Comparison of ENCODE assay signal across 1 cellular context in the genomic region with DNA sequence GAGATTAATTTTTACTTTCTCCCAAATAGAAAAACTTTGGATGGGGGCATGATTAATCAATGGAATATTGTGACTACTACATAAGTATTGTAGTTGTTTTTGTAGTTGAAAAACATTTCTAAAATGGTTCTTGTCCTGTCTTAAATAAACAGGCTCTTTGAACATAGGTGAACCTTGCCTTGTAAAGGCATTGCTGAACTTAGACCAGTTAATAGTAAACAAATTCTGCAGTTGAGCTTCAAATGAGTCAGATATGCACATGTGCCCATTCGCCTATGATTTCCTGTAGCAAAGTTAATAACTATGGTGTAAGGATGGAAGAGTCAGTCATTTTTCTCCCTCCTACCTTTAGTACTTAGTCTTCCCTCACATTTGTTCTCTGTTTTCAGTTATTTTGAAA.
TF ChIP-seq lines count a peak whose summit lies in the region.

No MANE protein-coding gene starts in this region.

TF ChIP-seq in HepG2, 621 proteins besides CTCF, POLR2A, EP300 and RAD21 (continued from another document and continues in another):
- TF ChIP-seq, protein P1, sequence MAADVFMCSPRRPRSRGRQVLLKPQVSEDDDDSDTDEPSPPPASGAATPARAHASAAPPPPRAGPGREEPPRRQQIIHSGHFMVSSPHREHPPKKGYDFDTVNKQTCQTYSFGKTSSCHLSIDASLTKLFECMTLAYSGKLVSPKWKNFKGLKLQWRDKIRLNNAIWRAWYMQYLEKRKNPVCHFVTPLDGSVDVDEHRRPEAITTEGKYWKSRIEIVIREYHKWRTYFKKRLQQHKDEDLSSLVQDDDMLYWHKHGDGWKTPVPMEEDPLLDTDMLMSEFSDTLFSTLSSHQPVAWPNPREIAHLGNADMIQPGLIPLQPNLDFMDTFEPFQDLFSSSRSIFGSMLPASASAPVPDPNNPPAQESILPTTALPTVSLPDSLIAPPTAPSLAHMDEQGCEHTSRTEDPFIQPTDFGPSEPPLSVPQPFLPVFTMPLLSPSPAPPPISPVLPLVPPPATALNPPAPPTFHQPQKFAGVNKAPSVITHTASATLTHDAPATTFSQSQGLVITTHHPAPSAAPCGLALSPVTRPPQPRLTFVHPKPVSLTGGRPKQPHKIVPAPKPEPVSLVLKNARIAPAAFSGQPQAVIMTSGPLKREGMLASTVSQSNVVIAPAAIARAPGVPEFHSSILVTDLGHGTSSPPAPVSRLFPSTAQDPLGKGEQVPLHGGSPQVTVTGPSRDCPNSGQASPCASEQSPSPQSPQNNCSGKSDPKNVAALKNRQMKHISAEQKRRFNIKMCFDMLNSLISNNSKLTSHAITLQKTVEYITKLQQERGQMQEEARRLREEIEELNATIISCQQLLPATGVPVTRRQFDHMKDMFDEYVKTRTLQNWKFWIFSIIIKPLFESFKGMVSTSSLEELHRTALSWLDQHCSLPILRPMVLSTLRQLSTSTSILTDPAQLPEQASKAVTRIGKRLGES (CRISPR knock-in tag; IDR thresholded peaks at IDR 0.05; ENCODE audit: borderline replicate concordance) = no peak
- TF ChIP-seq ZNF20 (CRISPR knock-in tag; IDR thresholded peaks at IDR 0.05) (no peak), CENPX (CRISPR knock-in tag; IDR thresholded peaks at IDR 0.05) (no peak), ZNF543 (CRISPR knock-in tag; IDR thresholded peaks at IDR 0.05) (0 out of 2 replicates have a peak, but pooled peaks have one; percentile 39), HDAC1 (CRISPR knock-in tag; IDR thresholded peaks at IDR 0.05) (no peak), ZNF589 (CRISPR knock-in tag; conservative IDR thresholded peaks at IDR 0.05) (no peak), ZFP36L1 (CRISPR knock-in tag; IDR thresholded peaks at IDR 0.05) (0 out of 2 replicates have a peak, but pooled peaks have one; percentile 71), RFXANK (CRISPR knock-in tag; IDR thresholded peaks at IDR 0.05) (no peak), ZFP41 (CRISPR knock-in tag; IDR thresholded peaks at IDR 0.05; ENCODE audit: borderline replicate concordance) (no peak), REXO4 (CRISPR knock-in tag; IDR thresholded peaks at IDR 0.05; ENCODE audit: borderline replicate concordance) (no peak), MED13 (CRISPR knock-in tag; IDR thresholded peaks at IDR 0.05) (no peak), ZNF333 (CRISPR knock-in tag; IDR thresholded peaks at IDR 0.05; ENCODE audit: borderline replicate concordance) (no peak), ZNF577 (CRISPR knock-in tag; IDR thresholded peaks at IDR 0.05; ENCODE audit: borderline replicate concordance, low read depth) (no peak), PHF8 (CRISPR knock-in tag; IDR thresholded peaks at IDR 0.05) (no peak), ZNF850 (CRISPR knock-in tag; conservative IDR thresholded peaks at IDR 0.05) (no peak), TBX2 (CRISPR knock-in tag; IDR thresholded peaks at IDR 0.05; ENCODE audit: borderline replicate concordance) (no peak; the same call in 1 of the 2 replicates), ZFAT (CRISPR knock-in tag; conservative IDR thresholded peaks at IDR 0.05) (no peak), SP5 (CRISPR knock-in tag; IDR thresholded peaks at IDR 0.05; ENCODE audit: borderline replicate concordance, low read depth) (no peak), ZNF563 (CRISPR knock-in tag; IDR thresholded peaks at IDR 0.05) (no peak), JUN (CRISPR knock-in tag; IDR thresholded peaks at IDR 0.05) (peak; percentile 62; the same call in 1 of the 2 replicates), ZNF737 (CRISPR knock-in tag; IDR thresholded peaks at IDR 0.05; ENCODE audit: borderline replicate concordance) (no peak), ONECUT2 (CRISPR knock-in tag; IDR thresholded peaks at IDR 0.05) (no peak), EEA1 (CRISPR knock-in tag; IDR thresholded peaks at IDR 0.05; ENCODE audit: borderline replicate concordance) (no peak), TBL1XR1 (IDR thresholded peaks at IDR 0.05; ENCODE audit: borderline replicate concordance, low read length, partially characterized antibody) (no peak), PHF21A (CRISPR knock-in tag; IDR thresholded peaks at IDR 0.05) (no peak), RFXAP (CRISPR knock-in tag; IDR thresholded peaks at IDR 0.05; ENCODE audit: borderline replicate concordance) (no peak), HHEX (CRISPR knock-in tag; IDR thresholded peaks at IDR 0.05) (no peak), TP53 (CRISPR knock-in tag; conservative IDR thresholded peaks at IDR 0.05) (no peak), ZNF33A (CRISPR knock-in tag; IDR thresholded peaks at IDR 0.05; ENCODE audit: borderline replicate concordance) (no peak), YEATS4 (CRISPR knock-in tag; IDR thresholded peaks at IDR 0.05; ENCODE audit: borderline replicate concordance) (peak; percentile 68), KDM3A (CRISPR knock-in tag; IDR thresholded peaks at IDR 0.05; ENCODE audit: low read depth) (no peak), ARNT2 (CRISPR knock-in tag; IDR thresholded peaks at IDR 0.05; ENCODE audit: low read depth) (0 out of 2 replicates have a peak, but pooled peaks have one; percentile 20), GATAD2A (CRISPR knock-in tag; IDR thresholded peaks at IDR 0.05) (peak; percentile 94), ATF7-NPFF (CRISPR knock-in tag; IDR thresholded peaks at IDR 0.05; ENCODE audit: low read depth) (no peak), NFYB (CRISPR knock-in tag; IDR thresholded peaks at IDR 0.05) (no peak), TSC22D2 (CRISPR knock-in tag; IDR thresholded peaks at IDR 0.05; ENCODE audit: borderline replicate concordance) (no peak), ZNF629 (CRISPR knock-in tag; conservative IDR thresholded peaks at IDR 0.05) (peak; percentile 94), IRX3 (CRISPR knock-in tag; IDR thresholded peaks at IDR 0.05; ENCODE audit: borderline replicate concordance, low read depth) (no peak), ZNF816 (CRISPR knock-in tag; IDR thresholded peaks at IDR 0.05; ENCODE audit: borderline replicate concordance) (no peak), ASH2L (IDR thresholded peaks at IDR 0.05; ENCODE audit: insufficient read length, low read depth, low read length) (peak; percentile 65), ZNF326 (CRISPR knock-in tag; IDR thresholded peaks at IDR 0.05; ENCODE audit: borderline replicate concordance) (no peak), ZNF180 (CRISPR knock-in tag; IDR thresholded peaks at IDR 0.05; ENCODE audit: borderline replicate concordance, low read depth) (no peak), ZNF761 (CRISPR knock-in tag; conservative IDR thresholded peaks at IDR 0.05) (no peak), HMG20A (CRISPR knock-in tag; IDR thresholded peaks at IDR 0.05; ENCODE audit: borderline replicate concordance) (peak; percentile 60; the same call in 1 of the 2 replicates), ELF1 (CRISPR knock-in tag; IDR thresholded peaks at IDR 0.05) (no peak), PHF20 (CRISPR knock-in tag; IDR thresholded peaks at IDR 0.05) (no peak), KLF9 (CRISPR knock-in tag; IDR thresholded peaks at IDR 0.05; ENCODE audit: low read depth) (no peak), SUZ12 (IDR thresholded peaks at IDR 0.05; ENCODE audit: low read depth, low read length) (no peak), ZNF501 (CRISPR knock-in tag; IDR thresholded peaks at IDR 0.05) (no peak)
- TF ChIP-seq, protein P2, sequence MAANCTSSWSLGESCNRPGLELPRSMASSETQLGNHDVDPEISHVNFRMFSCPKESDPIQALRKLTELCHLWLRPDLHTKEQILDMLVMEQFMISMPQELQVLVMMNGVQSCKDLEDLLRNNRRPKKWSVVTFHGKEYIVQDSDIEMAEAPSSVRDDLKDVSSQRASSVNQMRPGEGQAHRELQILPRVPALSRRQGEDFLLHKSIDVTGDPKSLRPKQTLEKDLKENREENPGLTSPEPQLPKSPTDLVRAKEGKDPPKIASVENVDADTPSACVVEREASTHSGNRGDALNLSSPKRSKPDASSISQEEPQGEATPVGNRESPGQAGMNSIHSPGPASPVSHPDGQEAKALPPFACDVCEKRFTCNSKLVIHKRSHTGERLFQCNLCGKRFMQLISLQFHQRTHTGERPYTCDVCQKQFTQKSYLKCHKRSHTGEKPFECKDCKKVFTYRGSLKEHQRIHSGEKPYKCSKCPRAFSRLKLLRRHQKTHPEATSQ (CRISPR knock-in tag; IDR thresholded peaks at IDR 0.05; ENCODE audit: borderline replicate concordance) = no peak
- TF ChIP-seq, protein P3, sequence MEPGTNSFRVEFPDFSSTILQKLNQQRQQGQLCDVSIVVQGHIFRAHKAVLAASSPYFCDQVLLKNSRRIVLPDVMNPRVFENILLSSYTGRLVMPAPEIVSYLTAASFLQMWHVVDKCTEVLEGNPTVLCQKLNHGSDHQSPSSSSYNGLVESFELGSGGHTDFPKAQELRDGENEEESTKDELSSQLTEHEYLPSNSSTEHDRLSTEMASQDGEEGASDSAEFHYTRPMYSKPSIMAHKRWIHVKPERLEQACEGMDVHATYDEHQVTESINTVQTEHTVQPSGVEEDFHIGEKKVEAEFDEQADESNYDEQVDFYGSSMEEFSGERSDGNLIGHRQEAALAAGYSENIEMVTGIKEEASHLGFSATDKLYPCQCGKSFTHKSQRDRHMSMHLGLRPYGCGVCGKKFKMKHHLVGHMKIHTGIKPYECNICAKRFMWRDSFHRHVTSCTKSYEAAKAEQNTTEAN (CRISPR knock-in tag; conservative IDR thresholded peaks at IDR 0.05) = peak; percentile 64; the same call in 1 of the 2 replicates
- TF ChIP-seq, protein P4, sequence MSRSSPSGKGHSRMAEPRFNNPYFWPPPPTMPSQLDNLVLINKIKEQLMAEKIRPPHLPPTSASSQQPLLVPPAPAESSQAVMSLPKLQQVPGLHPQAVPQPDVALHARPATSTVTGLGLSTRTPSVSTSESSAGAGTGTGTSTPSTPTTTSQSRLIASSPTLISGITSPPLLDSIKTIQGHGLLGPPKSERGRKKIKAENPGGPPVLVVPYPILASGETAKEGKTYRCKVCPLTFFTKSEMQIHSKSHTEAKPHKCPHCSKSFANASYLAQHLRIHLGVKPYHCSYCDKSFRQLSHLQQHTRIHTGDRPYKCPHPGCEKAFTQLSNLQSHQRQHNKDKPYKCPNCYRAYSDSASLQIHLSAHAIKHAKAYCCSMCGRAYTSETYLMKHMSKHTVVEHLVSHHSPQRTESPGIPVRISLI (CRISPR knock-in tag; IDR thresholded peaks at IDR 0.05; ENCODE audit: borderline replicate concordance) = peak; percentile 34; the same call in 1 of the 2 replicates
- TF ChIP-seq, protein P5, sequence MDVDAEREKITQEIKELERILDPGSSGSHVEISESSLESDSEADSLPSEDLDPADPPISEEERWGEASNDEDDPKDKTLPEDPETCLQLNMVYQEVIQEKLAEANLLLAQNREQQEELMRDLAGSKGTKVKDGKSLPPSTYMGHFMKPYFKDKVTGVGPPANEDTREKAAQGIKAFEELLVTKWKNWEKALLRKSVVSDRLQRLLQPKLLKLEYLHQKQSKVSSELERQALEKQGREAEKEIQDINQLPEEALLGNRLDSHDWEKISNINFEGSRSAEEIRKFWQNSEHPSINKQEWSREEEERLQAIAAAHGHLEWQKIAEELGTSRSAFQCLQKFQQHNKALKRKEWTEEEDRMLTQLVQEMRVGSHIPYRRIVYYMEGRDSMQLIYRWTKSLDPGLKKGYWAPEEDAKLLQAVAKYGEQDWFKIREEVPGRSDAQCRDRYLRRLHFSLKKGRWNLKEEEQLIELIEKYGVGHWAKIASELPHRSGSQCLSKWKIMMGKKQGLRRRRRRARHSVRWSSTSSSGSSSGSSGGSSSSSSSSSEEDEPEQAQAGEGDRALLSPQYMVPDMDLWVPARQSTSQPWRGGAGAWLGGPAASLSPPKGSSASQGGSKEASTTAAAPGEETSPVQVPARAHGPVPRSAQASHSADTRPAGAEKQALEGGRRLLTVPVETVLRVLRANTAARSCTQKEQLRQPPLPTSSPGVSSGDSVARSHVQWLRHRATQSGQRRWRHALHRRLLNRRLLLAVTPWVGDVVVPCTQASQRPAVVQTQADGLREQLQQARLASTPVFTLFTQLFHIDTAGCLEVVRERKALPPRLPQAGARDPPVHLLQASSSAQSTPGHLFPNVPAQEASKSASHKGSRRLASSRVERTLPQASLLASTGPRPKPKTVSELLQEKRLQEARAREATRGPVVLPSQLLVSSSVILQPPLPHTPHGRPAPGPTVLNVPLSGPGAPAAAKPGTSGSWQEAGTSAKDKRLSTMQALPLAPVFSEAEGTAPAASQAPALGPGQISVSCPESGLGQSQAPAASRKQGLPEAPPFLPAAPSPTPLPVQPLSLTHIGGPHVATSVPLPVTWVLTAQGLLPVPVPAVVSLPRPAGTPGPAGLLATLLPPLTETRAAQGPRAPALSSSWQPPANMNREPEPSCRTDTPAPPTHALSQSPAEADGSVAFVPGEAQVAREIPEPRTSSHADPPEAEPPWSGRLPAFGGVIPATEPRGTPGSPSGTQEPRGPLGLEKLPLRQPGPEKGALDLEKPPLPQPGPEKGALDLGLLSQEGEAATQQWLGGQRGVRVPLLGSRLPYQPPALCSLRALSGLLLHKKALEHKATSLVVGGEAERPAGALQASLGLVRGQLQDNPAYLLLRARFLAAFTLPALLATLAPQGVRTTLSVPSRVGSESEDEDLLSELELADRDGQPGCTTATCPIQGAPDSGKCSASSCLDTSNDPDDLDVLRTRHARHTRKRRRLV (CRISPR knock-in tag; IDR thresholded peaks at IDR 0.05) = no peak
- TF ChIP-seq, protein P6, sequence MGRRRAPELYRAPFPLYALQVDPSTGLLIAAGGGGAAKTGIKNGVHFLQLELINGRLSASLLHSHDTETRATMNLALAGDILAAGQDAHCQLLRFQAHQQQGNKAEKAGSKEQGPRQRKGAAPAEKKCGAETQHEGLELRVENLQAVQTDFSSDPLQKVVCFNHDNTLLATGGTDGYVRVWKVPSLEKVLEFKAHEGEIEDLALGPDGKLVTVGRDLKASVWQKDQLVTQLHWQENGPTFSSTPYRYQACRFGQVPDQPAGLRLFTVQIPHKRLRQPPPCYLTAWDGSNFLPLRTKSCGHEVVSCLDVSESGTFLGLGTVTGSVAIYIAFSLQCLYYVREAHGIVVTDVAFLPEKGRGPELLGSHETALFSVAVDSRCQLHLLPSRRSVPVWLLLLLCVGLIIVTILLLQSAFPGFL (CRISPR knock-in tag; IDR thresholded peaks at IDR 0.05) = no peak
- TF ChIP-seq, protein P7, sequence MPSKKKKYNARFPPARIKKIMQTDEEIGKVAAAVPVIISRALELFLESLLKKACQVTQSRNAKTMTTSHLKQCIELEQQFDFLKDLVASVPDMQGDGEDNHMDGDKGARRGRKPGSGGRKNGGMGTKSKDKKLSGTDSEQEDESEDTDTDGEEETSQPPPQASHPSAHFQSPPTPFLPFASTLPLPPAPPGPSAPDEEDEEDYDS (CRISPR knock-in tag; IDR thresholded peaks at IDR 0.05) = no peak
- TF ChIP-seq, protein P8, sequence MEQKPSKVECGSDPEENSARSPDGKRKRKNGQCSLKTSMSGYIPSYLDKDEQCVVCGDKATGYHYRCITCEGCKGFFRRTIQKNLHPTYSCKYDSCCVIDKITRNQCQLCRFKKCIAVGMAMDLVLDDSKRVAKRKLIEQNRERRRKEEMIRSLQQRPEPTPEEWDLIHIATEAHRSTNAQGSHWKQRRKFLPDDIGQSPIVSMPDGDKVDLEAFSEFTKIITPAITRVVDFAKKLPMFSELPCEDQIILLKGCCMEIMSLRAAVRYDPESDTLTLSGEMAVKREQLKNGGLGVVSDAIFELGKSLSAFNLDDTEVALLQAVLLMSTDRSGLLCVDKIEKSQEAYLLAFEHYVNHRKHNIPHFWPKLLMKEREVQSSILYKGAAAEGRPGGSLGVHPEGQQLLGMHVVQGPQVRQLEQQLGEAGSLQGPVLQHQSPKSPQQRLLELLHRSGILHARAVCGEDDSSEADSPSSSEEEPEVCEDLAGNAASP (CRISPR knock-in tag; IDR thresholded peaks at IDR 0.05; ENCODE audit: borderline replicate concordance) = no peak
